Comparison of ENCODE assay signal across 8 cellular contexts in genomic region chr10:76547352-76547972, GRCh38.
DNase-seq lines count a peak whose midpoint lies in the region; ATAC-seq and TF ChIP-seq lines count a peak whose summit lies in the region.

No MANE protein-coding gene starts in this region.

- no peak overlapping the region for H3K23ac ChIP-seq in trophoblast cell (ENCODE audit: low read length)

- peak overlapping the region; percentile 64 for H2BK5ac ChIP-seq in trophoblast cell (ENCODE audit: low read depth, low read length, poor library complexity)

- no peaks in the 10 kb centered on the region for H3K9me2 ChIP-seq in Karpas-422 (replicated peaks; ENCODE audit: insufficient read depth, low read length)
- H3K9me2 ChIP-seq in OCI-LY7 (ENCODE audit: insufficient read depth, low read length) = no peaks in the 10 kb centered on the region; the same call in 1 of the 2 replicates

- H2BK120ac ChIP-seq in trophoblast cell (ENCODE audit: insufficient read depth, low read length, poor library complexity) = no peak overlapping the region

- POLR2A ChIA-PET in OCI-LY7 (lab: Charles Lee) = no interaction called here

- no peak overlapping the region for H3K4me3 Mint-ChIP-seq in activated T-helper 2 cell treated with anti-CD3 and anti-CD28 coated beads, Interferon-gamma antibody, Interleukin-2, Interleukin-4, amounts not matched to agents 10 μg/mL and 5 μg/mL and 100 μg/mL, durations not matched to agents 14 hours and 24 hours and 36 hours (ENCODE audit: low read depth)

- no peak overlapping the region for H2BK12ac ChIP-seq in trophoblast cell (ENCODE audit: low read length)

- H3K9ac ChIP-seq in Karpas-422 (ENCODE audit: low read length) = no peak overlapping the region
- no peak overlapping the region for H3K9ac ChIP-seq in trophoblast cell (ENCODE audit: low read length)

- H4K91ac ChIP-seq in trophoblast cell (ENCODE audit: low read depth, low read length) = peak overlapping the region; percentile 66

- no peak overlapping the region for H4K8ac ChIP-seq in trophoblast cell (ENCODE audit: low read depth, low read length)

- H3K4me1 ChIP-seq in Karpas-422 (ENCODE audit: low read length) (no peaks in the 10 kb centered on the region), OCI-LY7 (ENCODE audit: insufficient read depth, low read length, poor library complexity, severe bottlenecking) (no peaks in the 10 kb centered on the region), trophoblast cell (ENCODE audit: control insufficient read depth in 1 of 2, insufficient read depth in 2 of 2, low read length in 2 of 2) (peaks cover 0 to 5% of the 10 kb centered on the region in 2 experiments)

- H3K4me3 ChIP-seq in Karpas-422 (ENCODE audit: low read length) = no peak overlapping the region
- no peak overlapping the region for H3K4me3 ChIP-seq in OCI-LY7 (ENCODE audit: low read depth, low read length, poor library complexity, severe bottlenecking)
- no peak overlapping the region for H3K4me3 ChIP-seq in trophoblast cell (ENCODE audit: low read depth, low read length)

- H2AK5ac ChIP-seq in trophoblast cell (ENCODE audit: low read length) = no peak overlapping the region

- CTCF ChIA-PET in OCI-LY7 (lab: Charles Lee; ENCODE audit: unreplicated experiment) = no interaction called here

- intact Hi-C loops in OCI-LY7 (cut with micrococcal nuclease; ENCODE audit: unreplicated experiment) = no loop called here
- intact Hi-C loops in activated T-helper 2 cell treated with anti-CD3 and anti-CD28 coated beads, Interferon-gamma antibody, Interleukin-2, Interleukin-4, amounts not matched to agents 10 μg/mL and 5 μg/mL and 100 μg/mL, durations not matched to agents 14 hours and 24 hours and 36 hours (cut with micrococcal nuclease) = no loop called here

- no peak overlapping the region for H3K27ac ChIP-seq in Karpas-422 (ENCODE audit: low read length)
- H3K27ac ChIP-seq in OCI-LY7 (ENCODE audit: low read depth, low read length, poor library complexity, severe bottlenecking) = no peak overlapping the region
- no peak overlapping the region for H3K27ac ChIP-seq in trophoblast cell (ENCODE audit: low read depth, low read length)

- no peaks in the 10 kb centered on the region for H3K79me2 ChIP-seq in Karpas-422 (ENCODE audit: low read length)
- no peaks in the 10 kb centered on the region for H3K79me2 ChIP-seq in OCI-LY7 (ENCODE audit: insufficient read depth, low read depth, low read length)
- H3K79me2 ChIP-seq in trophoblast cell (ENCODE audit: control insufficient read depth, insufficient read depth, low read length, poor library complexity) = no peaks in the 10 kb centered on the region

- peaks cover 3% of the 10 kb centered on the region for H3K79me1 ChIP-seq in trophoblast cell (ENCODE audit: low read length)

- WGBS in trophoblast cell (ENCODE audit: extremely low coverage, insufficient coverage, insufficient read length) = no CpG with 5 or more reads among the region's 11 CpGs

- no peaks in the 10 kb centered on the region for H3K4me1 Mint-ChIP-seq in activated T-helper 2 cell treated with anti-CD3 and anti-CD28 coated beads, Interferon-gamma antibody, Interleukin-2, Interleukin-4, amounts not matched to agents 10 μg/mL and 5 μg/mL and 100 μg/mL, durations not matched to agents 14 hours and 24 hours and 36 hours (ENCODE audit: low read depth)

- no peaks in the 10 kb centered on the region for H3K36me3 Mint-ChIP-seq in activated T-helper 2 cell treated with anti-CD3 and anti-CD28 coated beads, Interferon-gamma antibody, Interleukin-2, Interleukin-4, amounts not matched to agents 10 μg/mL and 5 μg/mL and 100 μg/mL, durations not matched to agents 14 hours and 24 hours and 36 hours (ENCODE audit: low read depth)

- TF ChIP-seq CTCF in GM20000 (IDR thresholded peaks at IDR 0.05; ENCODE audit: extremely low read depth, missing control alignments) = peak; percentile 40
- TF ChIP-seq CTCF in OCI-LY7 (conservative IDR thresholded peaks at IDR 0.05; ENCODE audit: low read length) = peak; percentile 84

- H3K27ac Mint-ChIP-seq in activated T-helper 2 cell treated with anti-CD3 and anti-CD28 coated beads, Interferon-gamma antibody, Interleukin-2, Interleukin-4, amounts not matched to agents 10 μg/mL and 5 μg/mL and 100 μg/mL, durations not matched to agents 14 hours and 24 hours and 36 hours = no peak overlapping the region

- H3K4me2 ChIP-seq in Karpas-422 (ENCODE audit: low read depth, low read length, poor library complexity, severe bottlenecking) (no peak overlapping the region), OCI-LY7 (ENCODE audit: low read length) (no peak overlapping the region), trophoblast cell (ENCODE audit: low read length) (no peak overlapping the region)

- no peaks in the 10 kb centered on the region for H3K27me3 Mint-ChIP-seq in activated T-helper 2 cell treated with anti-CD3 and anti-CD28 coated beads, Interferon-gamma antibody, Interleukin-2, Interleukin-4, amounts not matched to agents 10 μg/mL and 5 μg/mL and 100 μg/mL, durations not matched to agents 14 hours and 24 hours and 36 hours (ENCODE audit: low read depth)

- H4K20me1 ChIP-seq in Karpas-422 (ENCODE audit: insufficient read depth, low read depth, low read length) (no peaks in the 10 kb centered on the region), OCI-LY7 (ENCODE audit: insufficient read depth, low read length) (no peaks in the 10 kb centered on the region)

- H3K9me3 ChIP-seq in Karpas-422 (ENCODE audit: low read length) (no peaks in the 10 kb centered on the region), OCI-LY7 (ENCODE audit: low read length) (no peaks in the 10 kb centered on the region), trophoblast cell (ENCODE audit: insufficient read depth, low read depth, low read length) (no peaks in the 10 kb centered on the region)

- H3K18ac ChIP-seq in trophoblast cell (ENCODE audit: low read length) = no peak overlapping the region

- H2AFZ ChIP-seq in Karpas-422 (ENCODE audit: low read length) = no peak overlapping the region
- H2AFZ ChIP-seq in OCI-LY7 (ENCODE audit: low read length) = peak overlapping the region; percentile 39; the same call in 1 of the 2 replicates
- H2AFZ ChIP-seq in trophoblast cell (ENCODE audit: insufficient read depth, low read length, poor library complexity) = no peak overlapping the region

- BruUV-seq in OCI-LY7 (replicated peaks; lab: Mats Ljungman, UMichigan) = no TSS peak

- H3K36me3 ChIP-seq in Karpas-422 (ENCODE audit: insufficient read depth, low read length) (no peaks in the 10 kb centered on the region), OCI-LY7 (ENCODE audit: insufficient read depth, low read length) (no peaks in the 10 kb centered on the region), trophoblast cell (ENCODE audit: control insufficient read depth in 1 of 2, insufficient read depth in 2 of 2, low read length in 2 of 2) (no peaks in the 10 kb centered on the region)

- H3K14ac ChIP-seq in trophoblast cell (ENCODE audit: low read length) = no peak overlapping the region

- DNase-seq in COR-L47 (lab: John Stamatoyannopoulos, UW) (peak; percentile 38), GM20000 (ENCODE audit: low spot score) (peak; percentile 45), Karpas-422 (peak; percentile 90), OCI-LY7 (ENCODE audit: low spot score) (peak; percentile 72), glomerular endothelial cell (ENCODE audit: extremely low read depth, low read depth, low spot score) (peak; percentile 56), trophoblast cell (peak; percentile 65 to 88)
- peak; percentile 37 for DNase-seq in activated T-helper 2 cell treated with anti-CD3 and anti-CD28 coated beads, Interferon-gamma antibody, Interleukin-2, Interleukin-4, amounts not matched to agents 10 μg/mL and 5 μg/mL and 100 μg/mL, durations not matched to agents 14 hours and 24 hours and 36 hours (ENCODE audit: low spot score)

- no peak overlapping the region for H4K12ac ChIP-seq in trophoblast cell (ENCODE audit: low read depth, low read length)

- no peak overlapping the region for H3K4ac ChIP-seq in trophoblast cell (ENCODE audit: low read depth, low read length)

- ATAC-seq in GM19397 (IDR thresholded peaks at IDR 0.05; ENCODE audit: unreplicated experiment) = no peak

- H3K9me3 Mint-ChIP-seq in activated T-helper 2 cell treated with anti-CD3 and anti-CD28 coated beads, Interferon-gamma antibody, Interleukin-2, Interleukin-4, amounts not matched to agents 10 μg/mL and 5 μg/mL and 100 μg/mL, durations not matched to agents 14 hours and 24 hours and 36 hours = no peaks in the 10 kb centered on the region

- H3K27me3 ChIP-seq in Karpas-422 (ENCODE audit: low read length) (no peaks in the 10 kb centered on the region), trophoblast cell (ENCODE audit: insufficient read depth, low read length) (no peaks in the 10 kb centered on the region)

Comparison
In these comparisons a context has a peak if more than half of its experiments do, and no peak if none do; other contexts are left out.
1. DNase-seq: peak in every context shown above with its lines; median percentile 90 in Karpas-422; 76 in trophoblast cell; 72 in OCI-LY7; 56 in glomerular endothelial cell; 45 in GM20000; 38 in COR-L47; 37 in activated T-helper 2 cell treated with anti-CD3 and anti-CD28 coated beads, Interferon-gamma antibody, Interleukin-2, Interleukin-4, amounts not matched to agents 10 μg/mL and 5 μg/mL and 100 μg/mL, durations not matched to agents 14 hours and 24 hours and 36 hours.